Comparison of ENCODE assay signal across 14 cellular contexts in genomic region chr15:48888836-48889235, GRCh38. TPM values are rescaled to one million over a fixed set of nuclear protein-coding genes. Genes with fewer than 3 reads are reported as not detected.
A peak's percentile ranks its signal among the peaks of the same experiment; 100 is the strongest.
DNase-seq lines count a peak whose midpoint lies in the region; ATAC-seq and TF ChIP-seq lines count a peak whose summit lies in the region.
"Had no signal": no experiment of that assay in that cellular context is flagged by ENCODE, and none has a peak within 500 bp of the region (broad histone marks: within the 10 kb centered on the region; RNA-seq: fewer than 3 reads in every experiment).

No MANE protein-coding gene starts in this region.

- H3K36me3 Mint-ChIP-seq in naive thymus-derived CD4-positive, alpha-beta T cell = no peaks in the 10 kb centered on the region
- H3K36me3 Mint-ChIP-seq: CD4-positive, CD25-positive, alpha-beta regulatory T cell had no signal

- CTCF ChIA-PET in AG04450 (lab: Charles Lee) = interaction anchor here (1.9 kb wide), 1 partner anchor 536 kb away, joined by 5 read pairs; no protein-coding TSS in a partner anchor
- CTCF ChIA-PET in naive thymus-derived CD4-positive, alpha-beta T cell (lab: Charles Lee) = no interaction called here

- POLR2A ChIA-PET in AG04450 (lab: Yijun Ruan, JAX) = interaction anchor here (0.9 to 1.5 kb wide), 2 partner anchors 11 to 267 kb away, joined by 3 to 11 read pairs; partner anchors contain the start of genes COPS2 and EID1
- POLR2A ChIA-PET in naive thymus-derived CD4-positive, alpha-beta T cell (lab: Charles Lee) = no interaction called here

- ATAC-seq in sciatic nerve = peak; percentile 34
- ATAC-seq in GM18861 (IDR thresholded peaks at IDR 0.05; ENCODE audit: unreplicated experiment) = no peak
- ATAC-seq in GM21367 (IDR thresholded peaks at IDR 0.05; ENCODE audit: unreplicated experiment) = no peak
- ATAC-seq in naive thymus-derived CD4-positive, alpha-beta T cell = no peak

- H3K4me3 ChIP-seq in AG04450 (ENCODE audit: low read depth, low read length) (no peak overlapping the region), SJSA1 (no peak overlapping the region)
- H3K4me3 ChIP-seq in naive thymus-derived CD4-positive, alpha-beta T cell (ENCODE audit: low read length) = no peak overlapping the region

- peaks cover 47% of the 10 kb centered on the region for H3K4me1 ChIP-seq in SJSA1 (replicated peaks)
- no peaks in the 10 kb centered on the region for H3K4me1 ChIP-seq in naive thymus-derived CD4-positive, alpha-beta T cell (ENCODE audit: control insufficient read depth in 2 of 2, insufficient read depth in 2 of 2, low read length in 2 of 2)

- no peak overlapping the region for H3K4me3 Mint-ChIP-seq in naive thymus-derived CD4-positive, alpha-beta T cell
- H3K4me3 Mint-ChIP-seq: CD4-positive, CD25-positive, alpha-beta regulatory T cell had no signal

- peaks cover 0 to 37% (median 21%) of the 10 kb centered on the region in 5 donors for H3K27me3 Mint-ChIP-seq in naive thymus-derived CD4-positive, alpha-beta T cell

- no peaks in the 10 kb centered on the region for H3K9me3 Mint-ChIP-seq in naive thymus-derived CD4-positive, alpha-beta T cell

- H3K27me3 ChIP-seq in AG04450 (ENCODE audit: control insufficient read depth, insufficient read depth, low read length) (no peaks in the 10 kb centered on the region), SJSA1 (replicated peaks) (no peaks in the 10 kb centered on the region)
- no peaks in the 10 kb centered on the region for H3K27me3 ChIP-seq in naive thymus-derived CD4-positive, alpha-beta T cell (ENCODE audit: control insufficient read depth in 2 of 2, insufficient read depth in 2 of 2, low read length in 2 of 2)

- H3K27ac Mint-ChIP-seq in naive thymus-derived CD4-positive, alpha-beta T cell = no peak overlapping the region
- H3K27ac Mint-ChIP-seq: CD4-positive, CD25-positive, alpha-beta regulatory T cell had no signal

- intact Hi-C loops in sciatic nerve (cut with DNase I) = no loop called here
- intact Hi-C loops in naive thymus-derived CD4-positive, alpha-beta T cell (cut with micrococcal nuclease) = loop anchor here in 1 of 2 donors (5.0 kb wide), 1 partner anchor 697 kb away; the partner anchor contains the start of gene CTXN2

- DNase-seq in AG04450 (ENCODE audit: low read depth, low spot score) = no peak
- DNase-seq in SJSA1 (ENCODE audit: low read depth in 1 of 2, low spot score in 2 of 2) = no peak
- DNase-seq in fibroblast of peridontal ligament (ENCODE audit: extremely low read depth) = peak; percentile 58
- DNase-seq in sciatic nerve (ENCODE audit: low spot score) = no peak
- no peak for DNase-seq in kidney tubule cell (ENCODE audit: low spot score)
- DNase-seq in naive thymus-derived CD4-positive, alpha-beta T cell = no peak
- DNase-seq: activated CD8-positive, alpha-beta memory T cell treated with anti-CD3 and anti-CD28 coated beads, Interleukin-2, amount 50 U/mL, for 4 hours; cortex of kidney; GOT3; NCI-H1436; NCI-H82 had no signal

- peaks cover 0 to 18% (median 0%) of the 10 kb centered on the region in 7 donors for H3K4me1 Mint-ChIP-seq in naive thymus-derived CD4-positive, alpha-beta T cell

- H3K9me3 ChIP-seq in AG04450 (ENCODE audit: control insufficient read depth, insufficient read depth, low read length) (no peaks in the 10 kb centered on the region), SJSA1 (replicated peaks) (no peaks in the 10 kb centered on the region)
- no peaks in the 10 kb centered on the region for H3K9me3 ChIP-seq in naive thymus-derived CD4-positive, alpha-beta T cell (ENCODE audit: control insufficient read depth in 2 of 3, low read length in 3 of 3)

- TF ChIP-seq CTCF in AG04450 (IDR thresholded peaks at IDR 0.05; ENCODE audit: low read depth, low read length) = no peak

- peak overlapping the region; percentile 60 for H3K27ac ChIP-seq in AG04450 (ENCODE audit: low read depth, low read length)
- peak overlapping the region; percentile 24; the same call in 1 of the 2 replicates for H3K27ac ChIP-seq in SJSA1
- no peak overlapping the region for H3K27ac ChIP-seq in naive thymus-derived CD4-positive, alpha-beta T cell (ENCODE audit: low read depth, low read length)

- H3K36me3 ChIP-seq in SJSA1 = no peaks in the 10 kb centered on the region
- no peaks in the 10 kb centered on the region for H3K36me3 ChIP-seq in naive thymus-derived CD4-positive, alpha-beta T cell (ENCODE audit: control insufficient read depth in 2 of 3, insufficient read depth in 3 of 3, low read length in 3 of 3)

RNA-seq across cellular contexts. Expression of gene EID1, which starts 10.9 kb away (rescaled TPM):
- polyA plus RNA-seq in AG04450 (2011; rRNA removed) = 292 and 348 TPM in 2 replicates
- 76.2 and 76.8 TPM in 2 replicates for polyA minus RNA-seq in AG04450 (2011; rRNA and poly(A)+ RNA removed)
- total RNA-seq in SJSA1 (2014; rRNA removed; shearing (Covaris generic)) = 378 and 579 TPM in 2 replicates
- total RNA-seq in sciatic nerve = 140 TPM
- 10 to 100 TPM; 40.3 to 96.0 (median 56.5) TPM for total RNA-seq in naive thymus-derived CD4-positive, alpha-beta T cell
- 100 to 1,000 TPM; 141 to 196 TPM for polyA plus RNA-seq in naive thymus-derived CD4-positive, alpha-beta T cell
